ENCODE assay signal across 8 cellular contexts in the genomic region with DNA sequence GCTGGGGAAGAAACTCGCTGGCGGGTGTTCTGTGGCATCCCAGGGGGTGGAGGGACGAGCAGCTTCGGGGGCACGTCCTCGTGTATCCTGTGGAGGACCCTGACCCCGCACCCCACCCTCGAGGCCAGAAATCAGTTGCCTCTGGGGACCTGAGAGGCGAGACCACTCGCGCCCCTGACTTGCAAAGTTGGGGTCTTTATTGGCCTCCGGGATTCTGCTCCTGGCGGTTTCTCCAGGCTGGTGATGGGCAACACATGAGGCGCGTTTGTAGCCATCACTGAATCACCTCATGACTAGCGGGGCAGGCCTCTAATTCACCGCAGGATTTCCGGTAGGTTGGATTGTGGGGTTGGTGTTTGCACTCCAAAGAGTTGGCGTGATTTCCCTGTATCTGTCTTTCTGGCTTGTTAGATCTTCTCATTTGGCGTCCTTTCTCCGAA. TPM values are rescaled to one million over a fixed set of nuclear protein-coding genes. Genes with fewer than 3 reads are reported as not detected.
DNase-seq lines count a peak whose midpoint lies in the region; ATAC-seq, FAIRE-seq and TF ChIP-seq lines count a peak whose summit lies in the region.
"Not testable (repeated sequence)": the region's sequence is repeated elsewhere in the genome, so short reads cannot be mapped to it uniquely, and the experiment has no call there.

No MANE protein-coding gene starts in this region.

- ATAC-seq in HG03039 (IDR thresholded peaks at IDR 0.05; ENCODE audit: unreplicated experiment): peak; percentile 26
- peak; percentile 48 for ATAC-seq in activated CD4-positive, alpha-beta T cell treated with anti-CD3 and anti-CD28 coated beads for 36 hours

- H3K9me3 ChIP-seq in iPS-15b (ENCODE audit: control insufficient read depth, insufficient read depth, low read length): not testable (repeated sequence)

- not testable (repeated sequence) for H3K9me3 Mint-ChIP-seq in activated CD4-positive, alpha-beta T cell treated with anti-CD3 and anti-CD28 coated beads for 36 hours (ENCODE audit: low read depth); type B pancreatic cell

- H3K27ac Mint-ChIP-seq in activated CD4-positive, alpha-beta T cell treated with anti-CD3 and anti-CD28 coated beads for 36 hours: peak overlapping the region; percentile 89
- peak overlapping the region; percentile 39 for H3K27ac Mint-ChIP-seq in type B pancreatic cell

- not testable (repeated sequence) for H3K36me3 ChIP-seq in iPS-15b (ENCODE audit: control insufficient read depth, insufficient read depth, low read length)

- H3K27me3 ChIP-seq in iPS-15b (ENCODE audit: control insufficient read depth, insufficient read depth, low read length): peaks cover 15% of the 10 kb centered on the region

- peak; percentile 27; the same call in 1 of the 2 replicates for TF ChIP-seq POLR2A in GM12892 (IDR thresholded peaks at IDR 0.05; ENCODE audit: low read depth, low read length)

- H3K4me1 Mint-ChIP-seq in activated CD4-positive, alpha-beta T cell treated with anti-CD3 and anti-CD28 coated beads for 36 hours; type B pancreatic cell (ENCODE audit: unreplicated experiment): not testable (repeated sequence)

- not testable (repeated sequence) for TF ChIP-seq CTCF in type B pancreatic cell (conservative IDR thresholded peaks at IDR 0.05)

- POLR2A ChIA-PET in activated CD4-positive, alpha-beta T cell treated with anti-CD3 and anti-CD28 coated beads for 36 hours (lab: Charles Lee): not testable (repeated sequence)

- intact Hi-C loops in activated CD4-positive, alpha-beta T cell treated with anti-CD3 and anti-CD28 coated beads for 36 hours (cut with DNase I, micrococcal nuclease); posterior cingulate gyrus (cut with DNase I): not testable (repeated sequence)

- not testable (repeated sequence) for H3K27me3 Mint-ChIP-seq in activated CD4-positive, alpha-beta T cell treated with anti-CD3 and anti-CD28 coated beads for 36 hours; type B pancreatic cell

- not testable (repeated sequence) for FAIRE-seq in GM12892 (lab: Jason Lieb, UNC)

- not testable (repeated sequence) for H3K9ac ChIP-seq in iPS-15b (ENCODE audit: low read depth, low read length)

- CTCF ChIA-PET in activated CD4-positive, alpha-beta T cell treated with anti-CD3 and anti-CD28 coated beads for 36 hours (lab: Charles Lee): not testable (repeated sequence)

- H3K4me3 ChIP-seq in iPS-15b (ENCODE audit: low read depth, low read length): peak overlapping the region; percentile 41

- not testable (repeated sequence) for H3K4me1 ChIP-seq in iPS-15b (ENCODE audit: control insufficient read depth, insufficient read depth, low read length)

- H3K36me3 Mint-ChIP-seq in activated CD4-positive, alpha-beta T cell treated with anti-CD3 and anti-CD28 coated beads for 36 hours (ENCODE audit: low read depth); type B pancreatic cell: not testable (repeated sequence)

- DNase-seq in GM12892 (ENCODE audit: insufficient read length); type B pancreatic cell (ENCODE audit: extremely low spot score, unreplicated experiment): not testable (repeated sequence)
- DNase-seq in NCI-H460 (ENCODE audit: extremely low read depth, low read depth) (peak; percentile 4), cerebellar cortex (ENCODE audit: low spot score) (peak; percentile 57), posterior cingulate gyrus (peak in 8 of 10 donors; percentile 1 to 66 (median 14))
- DNase-seq in activated CD4-positive, alpha-beta T cell treated with anti-CD3 and anti-CD28 coated beads for 36 hours: peak; percentile 39

- H3K4me3 Mint-ChIP-seq in activated CD4-positive, alpha-beta T cell treated with anti-CD3 and anti-CD28 coated beads for 36 hours: peak overlapping the region; percentile 89
- peak overlapping the region; percentile 89 for H3K4me3 Mint-ChIP-seq in type B pancreatic cell

RNA-seq across cellular contexts. Expression of a gene that starts 0.7 kb away (rescaled TPM):
- polyA plus RNA-seq in GM12892 (2012; ENCODE audit: missing spikeins): 9.5 TPM
- total RNA-seq in NCI-H460 (2014; rRNA removed; shearing (Covaris generic)): 7.5 and 7.9 TPM in 2 replicates
- 28.9 and 40.8 TPM in 2 replicates for polyA plus RNA-seq in NCI-H460 (2014; cell fraction: nucleus; rRNA removed)
- 10 to 100 TPM; 23.5 to 23.7 TPM for total RNA-seq in activated CD4-positive, alpha-beta T cell treated with anti-CD3 and anti-CD28 coated beads for 36 hours
- total RNA-seq in type B pancreatic cell (ENCODE audit: low replicate concordance): 5.8 and 21.5 TPM in 2 replicates
